In the genomic region with DNA sequence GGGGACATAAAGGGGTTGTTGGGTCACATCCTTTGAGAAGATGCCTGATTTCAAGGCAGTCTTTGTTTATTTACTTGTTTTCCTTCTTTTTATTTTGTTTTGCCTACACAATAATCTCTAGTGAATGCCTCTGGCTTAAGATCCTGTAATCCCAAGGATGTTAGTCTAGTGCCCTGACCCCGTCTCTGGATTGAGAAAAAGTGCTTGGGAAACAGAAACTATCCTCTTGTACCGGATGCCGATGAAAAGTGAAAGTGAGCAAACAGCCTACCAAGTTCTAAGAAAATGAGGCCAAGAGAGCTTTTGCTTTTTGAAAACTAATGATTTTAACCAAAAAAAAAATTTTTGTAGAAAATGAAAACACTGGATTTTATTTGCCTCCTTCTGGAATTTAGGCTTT, we compare ENCODE assay signal across 10 cellular contexts. TPM values are rescaled to one million over a fixed set of nuclear protein-coding genes. Genes with fewer than 3 reads are reported as not detected.
DNase-seq lines count a peak whose midpoint lies in the region; FAIRE-seq and TF ChIP-seq lines count a peak whose summit lies in the region.
"Had no signal": no experiment of that assay in that cellular context is flagged by ENCODE, and none has a peak within 500 bp of the region (broad histone marks: within the 10 kb centered on the region; RNA-seq: fewer than 3 reads in every experiment).

No MANE protein-coding gene starts in this region.

- H3K4me1 Mint-ChIP-seq in activated CD4-positive, alpha-beta T cell treated with anti-CD3 and anti-CD28 coated beads, Interleukin-2, amount 10 ng/mL, durations not matched to agents 24 days and 14 days, result peaks cover 84% of the 10 kb centered on the region
- H3K4me1 Mint-ChIP-seq in activated T-helper 2 cell treated with anti-CD3 and anti-CD28 coated beads, Interferon-gamma antibody, Interleukin-2, Interleukin-4, amounts not matched to agents 10 μg/mL and 5 μg/mL and 100 μg/mL, durations not matched to agents 14 hours and 24 hours and 36 hours (ENCODE audit: low read depth), result peaks cover 81% of the 10 kb centered on the region

- intact Hi-C loops in activated CD4-positive, alpha-beta T cell treated with anti-CD3 and anti-CD28 coated beads, Interleukin-2, amount 10 ng/mL, durations not matched to agents 24 days and 14 days (cut with micrococcal nuclease), result loop anchor here (5.0 kb wide), 1 partner anchor 890 kb away; no protein-coding TSS in a partner anchor
- intact Hi-C loops in activated T-helper 2 cell treated with anti-CD3 and anti-CD28 coated beads, Interferon-gamma antibody, Interleukin-2, Interleukin-4, amounts not matched to agents 10 μg/mL and 5 μg/mL and 100 μg/mL, durations not matched to agents 14 hours and 24 hours and 36 hours (cut with micrococcal nuclease), result no loop called here

- H3K27me3 Mint-ChIP-seq in activated CD4-positive, alpha-beta T cell treated with anti-CD3 and anti-CD28 coated beads, Interleukin-2, amount 10 ng/mL, durations not matched to agents 24 days and 14 days, result peaks cover 2% of the 10 kb centered on the region
- H3K27me3 Mint-ChIP-seq in activated T-helper 2 cell treated with anti-CD3 and anti-CD28 coated beads, Interferon-gamma antibody, Interleukin-2, Interleukin-4, amounts not matched to agents 10 μg/mL and 5 μg/mL and 100 μg/mL, durations not matched to agents 14 hours and 24 hours and 36 hours (ENCODE audit: low read depth), result no peaks in the 10 kb centered on the region

- H3K27ac ChIP-seq in layer of hippocampus (ENCODE audit: low read depth, low read length), result peak overlapping the region; percentile 47

- H3K9me3 Mint-ChIP-seq in activated CD4-positive, alpha-beta T cell treated with anti-CD3 and anti-CD28 coated beads, Interleukin-2, amount 10 ng/mL, durations not matched to agents 24 days and 14 days, result no peaks in the 10 kb centered on the region
- no peaks in the 10 kb centered on the region for H3K9me3 Mint-ChIP-seq in activated T-helper 2 cell treated with anti-CD3 and anti-CD28 coated beads, Interferon-gamma antibody, Interleukin-2, Interleukin-4, amounts not matched to agents 10 μg/mL and 5 μg/mL and 100 μg/mL, durations not matched to agents 14 hours and 24 hours and 36 hours

- H3K27ac Mint-ChIP-seq in activated CD4-positive, alpha-beta T cell treated with anti-CD3 and anti-CD28 coated beads, Interleukin-2, amount 10 ng/mL, durations not matched to agents 24 days and 14 days, result peak overlapping the region; percentile 90
- peak overlapping the region; percentile 86 for H3K27ac Mint-ChIP-seq in activated T-helper 2 cell treated with anti-CD3 and anti-CD28 coated beads, Interferon-gamma antibody, Interleukin-2, Interleukin-4, amounts not matched to agents 10 μg/mL and 5 μg/mL and 100 μg/mL, durations not matched to agents 14 hours and 24 hours and 36 hours

- peak overlapping the region; percentile 82 for H3K4me3 Mint-ChIP-seq in activated CD4-positive, alpha-beta T cell treated with anti-CD3 and anti-CD28 coated beads, Interleukin-2, amount 10 ng/mL, durations not matched to agents 24 days and 14 days
- peak overlapping the region; percentile 75 for H3K4me3 Mint-ChIP-seq in activated T-helper 2 cell treated with anti-CD3 and anti-CD28 coated beads, Interferon-gamma antibody, Interleukin-2, Interleukin-4, amounts not matched to agents 10 μg/mL and 5 μg/mL and 100 μg/mL, durations not matched to agents 14 hours and 24 hours and 36 hours (ENCODE audit: low read depth)

- TF ChIP-seq POLR2A in GM12891 (IDR thresholded peaks at IDR 0.05; ENCODE audit: low read depth, low read length), result no peak

- no peak for FAIRE-seq in GM12891 (lab: Jason Lieb, UNC)

- peaks cover 26% of the 10 kb centered on the region for H3K36me3 Mint-ChIP-seq in activated CD4-positive, alpha-beta T cell treated with anti-CD3 and anti-CD28 coated beads, Interleukin-2, amount 10 ng/mL, durations not matched to agents 24 days and 14 days (ENCODE audit: low read depth)
- peaks cover 31% of the 10 kb centered on the region for H3K36me3 Mint-ChIP-seq in activated T-helper 2 cell treated with anti-CD3 and anti-CD28 coated beads, Interferon-gamma antibody, Interleukin-2, Interleukin-4, amounts not matched to agents 10 μg/mL and 5 μg/mL and 100 μg/mL, durations not matched to agents 14 hours and 24 hours and 36 hours (ENCODE audit: low read depth)

- DNase-seq in activated CD4-positive, alpha-beta T cell treated with anti-CD3 and anti-CD28 coated beads, Interleukin-2, amount 10 ng/mL, durations not matched to agents 24 days and 14 days, result peak; percentile 86
- no peak for DNase-seq in activated CD4-positive, alpha-beta T cell treated with anti-CD3 and anti-CD28 coated beads, Interleukin-2, amount 50 U/mL, for 4 hours
- no peak for DNase-seq in activated T-helper 2 cell treated with anti-CD3 and anti-CD28 coated beads, Interferon-gamma antibody, Interleukin-2, Interleukin-4, amounts not matched to agents 10 μg/mL and 5 μg/mL and 100 μg/mL, durations not matched to agents 14 hours and 24 hours and 36 hours (ENCODE audit: low spot score)
- peak; percentile 43 for DNase-seq in stromal cell of bone marrow (ENCODE audit: low read depth)
- no peak for DNase-seq in NCI-H2227 (lab: John Stamatoyannopoulos, UW; ENCODE audit: unreplicated experiment)
- no peak for DNase-seq in GM12891 (ENCODE audit: insufficient read length, low spot score)
- DNase-seq in DMS153 (lab: John Stamatoyannopoulos, UW), result no peak
- DNase-seq: KG1 had no signal

- H3K27me3 ChIP-seq in layer of hippocampus (ENCODE audit: control insufficient read depth, insufficient read depth, low read length), result no peaks in the 10 kb centered on the region

TF ChIP-seq in GM12891, 5 proteins besides CTCF, POLR2A, EP300 and RAD21:
- TF ChIP-seq TAF1 (IDR thresholded peaks at IDR 0.05; ENCODE audit: low read depth, low read length) (no peak), POU2F2 (IDR thresholded peaks at IDR 0.05; ENCODE audit: low read depth, low read length) (no peak), SPI1 (IDR thresholded peaks at IDR 0.05; ENCODE audit: low read depth, low read length) (no peak)
TF ChIP-seq in GM12891: peak in this region for 0.

RNA-seq across cellular contexts. Expression of gene C1QTNF9, which starts 42.1 kb away (rescaled TPM):
- total RNA-seq in activated CD4-positive, alpha-beta T cell treated with anti-CD3 and anti-CD28 coated beads, Interleukin-2, amount 10 ng/mL, durations not matched to agents 24 days and 14 days, result 0.09 TPM in 1 of 2 replicates, not detected in the other
- total RNA-seq in activated T-helper 2 cell treated with anti-CD3 and anti-CD28 coated beads, Interferon-gamma antibody, Interleukin-2, Interleukin-4, amounts not matched to agents 10 μg/mL and 5 μg/mL and 100 μg/mL, durations not matched to agents 14 hours and 24 hours and 36 hours, result not detected in 2 replicates
- not detected for polyA plus RNA-seq in GM12891 (2012; ENCODE audit: low read depth, missing spikeins)
- total RNA-seq: A172 had no signal

Comparison
In these comparisons a context has a peak if more than half of its experiments do, and no peak if none do; other contexts are left out.
1. DNase-seq: peak in activated CD4-positive, alpha-beta T cell treated with anti-CD3 and anti-CD28 coated beads, Interleukin-2, amount 10 ng/mL, durations not matched to agents 24 days and 14 days (single experiment) and stromal cell of bone marrow (single experiment); none in activated CD4-positive, alpha-beta T cell treated with anti-CD3 and anti-CD28 coated beads, Interleukin-2, amount 50 U/mL, for 4 hours (0 of 2), activated T-helper 2 cell treated with anti-CD3 and anti-CD28 coated beads, Interferon-gamma antibody, Interleukin-2, Interleukin-4, amounts not matched to agents 10 μg/mL and 5 μg/mL and 100 μg/mL, durations not matched to agents 14 hours and 24 hours and 36 hours (single experiment), NCI-H2227 (single experiment), GM12891 (single experiment) and DMS153 (single experiment).